In the genomic region with DNA sequence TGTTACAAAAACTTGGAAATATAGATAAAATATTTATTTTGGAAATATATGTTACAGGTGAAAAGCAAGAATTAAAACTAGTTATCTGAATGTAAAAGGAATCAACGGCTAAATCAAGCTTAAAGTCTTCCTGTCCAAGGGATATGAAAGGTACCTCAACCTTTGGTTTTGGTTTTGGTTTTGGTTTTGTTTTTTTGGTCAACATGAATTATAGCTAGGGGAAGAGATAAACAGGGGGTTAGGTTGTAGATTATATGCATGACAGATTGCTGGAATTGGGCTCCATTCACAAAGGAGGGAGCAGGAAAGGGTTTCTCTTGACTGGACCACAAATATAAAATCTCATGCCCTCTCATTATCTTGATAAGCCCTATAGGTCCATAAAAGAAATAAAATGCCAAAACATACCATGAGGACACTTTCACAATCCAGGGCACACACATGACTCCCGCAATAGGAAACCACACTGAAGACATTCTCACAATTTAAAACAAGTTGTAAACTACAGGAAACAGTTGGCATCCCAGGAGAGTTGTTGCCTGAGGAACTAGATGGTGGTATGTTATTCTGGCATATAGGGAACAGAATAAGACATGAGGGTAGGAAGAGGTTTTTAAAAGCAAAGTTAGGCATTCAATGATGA, we compare ENCODE assay signal across 11 cellular contexts. TPM values are rescaled to one million over a fixed set of nuclear protein-coding genes. Genes with fewer than 3 reads are reported as not detected.
A peak's percentile ranks its signal among the peaks of the same experiment; 100 is the strongest.
DNase-seq lines count a peak whose midpoint lies in the region; ATAC-seq and TF ChIP-seq lines count a peak whose summit lies in the region.
"Had no signal": no experiment of that assay in that cellular context is flagged by ENCODE, and none has a peak within 500 bp of the region (broad histone marks: within the 10 kb centered on the region; RNA-seq: fewer than 3 reads in every experiment).

No MANE protein-coding gene starts in this region.

- peak overlapping the region; percentile 31 for H3K4me3 Mint-ChIP-seq in central memory CD8-positive, alpha-beta T cell
- H3K4me3 Mint-ChIP-seq: mesothelial cell of epicardium had no signal

- H3K36me3 Mint-ChIP-seq in central memory CD8-positive, alpha-beta T cell (ENCODE audit: insufficient read depth): peaks cover 2% of the 10 kb centered on the region

- no peak for TF ChIP-seq CTCF in GM10266 (IDR thresholded peaks at IDR 0.05; ENCODE audit: control insufficient read depth, insufficient read depth, low read depth, missing control alignments)
- no peak for TF ChIP-seq CTCF in GM20000 (IDR thresholded peaks at IDR 0.05; ENCODE audit: extremely low read depth, missing control alignments)

- peaks cover 17% of the 10 kb centered on the region for H3K4me1 Mint-ChIP-seq in central memory CD8-positive, alpha-beta T cell

- peak overlapping the region; percentile 79 for H3K27ac Mint-ChIP-seq in central memory CD8-positive, alpha-beta T cell (ENCODE audit: low read depth)
- H3K27ac Mint-ChIP-seq: mesothelial cell of epicardium had no signal

- DNase-seq in GM10266 (ENCODE audit: extremely low spot score) (peak; percentile 6), GM20000 (ENCODE audit: low spot score) (peak; percentile 9), NCI-H510A (lab: John Stamatoyannopoulos, UW) (no peak), OCI-M2 (lab: John Stamatoyannopoulos, UW; ENCODE audit: unreplicated experiment) (no peak), left colon (no peak)
- DNase-seq in central memory CD8-positive, alpha-beta T cell (ENCODE audit: low spot score in 2 of 2): no peak
- no peak for DNase-seq in stimulated activated naive CD4-positive, alpha-beta T cell treated with Interleukin-2 at 50 U/mL for 16 hours (lab: John Stamatoyannopoulos, UW)
- DNase-seq: activated CD4-positive, alpha-beta T cell treated with anti-CD3 and anti-CD28 coated beads for 1 hour; NCI-H2029 had no signal

- ATAC-seq in HG03342 (IDR thresholded peaks at IDR 0.05; ENCODE audit: unreplicated experiment): peak; percentile 91
- peak; percentile 70 for ATAC-seq in central memory CD8-positive, alpha-beta T cell (replicated peaks; ENCODE audit: extremely low read depth, poor library complexity, severe bottlenecking)
- ATAC-seq in left colon: no peak

- H3K9me3 Mint-ChIP-seq in central memory CD8-positive, alpha-beta T cell: no peaks in the 10 kb centered on the region
- H3K9me3 Mint-ChIP-seq: mesothelial cell of epicardium had no signal

- intact Hi-C loops in left colon (cut with DNase I, micrococcal nuclease): no loop called here

- H3K27me3 Mint-ChIP-seq in central memory CD8-positive, alpha-beta T cell: no peaks in the 10 kb centered on the region

RNA-seq across cellular contexts. Expression of a gene that starts 46.6 kb away (rescaled TPM):
- 10 to 100 TPM; 54.5 to 61.4 TPM for total RNA-seq in left colon

Comparison
In these comparisons a context has a peak if more than half of its experiments do, and no peak if none do; other contexts are left out.
1. DNase-seq: peak in GM10266 (single experiment) and GM20000 (single experiment); none in central memory CD8-positive, alpha-beta T cell (0 of 2), stimulated activated naive CD4-positive, alpha-beta T cell treated with Interleukin-2 at 50 U/mL for 16 hours (single experiment), NCI-H510A (single experiment), OCI-M2 (single experiment) and left colon (0 of 2).